ENCODE assay signal across 25 cellular contexts in the genomic region with DNA sequence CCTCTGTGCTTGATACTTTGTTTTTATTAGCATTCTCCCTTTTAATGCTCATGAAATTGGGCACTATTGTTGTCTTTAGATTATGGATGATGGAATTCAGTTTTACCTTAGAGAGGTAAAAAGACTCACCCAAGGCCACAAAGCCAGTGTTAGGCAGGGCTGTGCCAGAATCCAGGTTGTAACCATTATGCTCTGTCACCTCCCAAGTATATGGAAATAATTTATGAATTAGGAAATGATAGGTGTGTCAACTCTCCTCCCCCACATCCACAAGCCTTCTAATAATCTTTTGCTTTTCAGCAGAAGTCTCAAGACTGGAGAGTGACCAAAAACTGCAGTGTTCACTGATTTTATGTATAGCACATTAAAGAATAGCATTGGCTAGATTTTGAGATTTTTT. TPM values are rescaled to one million over a fixed set of nuclear protein-coding genes. Genes with fewer than 3 reads are reported as not detected.
DNase-seq lines count a peak whose midpoint lies in the region; ATAC-seq and TF ChIP-seq lines count a peak whose summit lies in the region.
"Had no signal": no experiment of that assay in that cellular context is flagged by ENCODE, and none has a peak within 500 bp of the region (broad histone marks: within the 10 kb centered on the region; RNA-seq: fewer than 3 reads in every experiment).

No MANE protein-coding gene starts in this region.

- DNase-seq in HFFc6 (no peak), adipocyte (ENCODE audit: low read depth) (no peak), fibroblast of lung (ENCODE audit: low read depth in 2 of 2) (no peak), smooth muscle cell (lab: John Stamatoyannopoulos, UW; ENCODE audit: unreplicated experiment) (no peak), COLO829 (ENCODE audit: low spot score) (no peak), cortex of kidney (lab: John Stamatoyannopoulos, UW) (no peak)
- DNase-seq: activated CD4-positive, alpha-beta T cell treated with anti-CD3 and anti-CD28 coated beads, Interleukin-2, amount 50 U/mL, for 48 hours; activated CD4-positive, CD25-positive, alpha-beta regulatory T cell; activated CD8-positive, alpha-beta memory T cell treated with anti-CD3 and anti-CD28 coated beads, Interleukin-2, amount 50 U/mL, for 4 hours; aorta; erythroblast; islet precursor cell; lower lobe of right lung; NCI-H1694; NCI-H69; stimulated activated CD4-positive, alpha-beta T cell treated with anti-CD3 and anti-CD28 coated beads, Interleukin-1b, Interleukin-23, amount 100 ng/mL, for 48 hours; T-helper 9 cell; uterus had no signal

- H3K4me1 Mint-ChIP-seq in HFFc6 (ENCODE audit: low read depth): peaks cover 93% of the 10 kb centered on the region

- H2AFZ ChIP-seq in fibroblast of lung (ENCODE audit: low read length) (no peak overlapping the region), smooth muscle cell (ENCODE audit: low read depth) (no peak overlapping the region)

- no peaks in the 10 kb centered on the region for H3K9me3 ChIP-seq in adipocyte (ENCODE audit: control insufficient read depth, low read length)
- no peaks in the 10 kb centered on the region for H3K9me3 ChIP-seq in fibroblast of lung (ENCODE audit: control insufficient read depth, insufficient read depth, low read depth, low read length)
- H3K9me3 ChIP-seq in smooth muscle cell (replicated peaks; ENCODE audit: low read depth): no peaks in the 10 kb centered on the region
- H3K9me3 ChIP-seq: gastroesophageal sphincter, HAP-1, lower lobe of right lung, uterus had no signal

- peak overlapping the region; percentile 62 for H3K4me3 Mint-ChIP-seq in HFFc6

- H3K27me3 Mint-ChIP-seq in HFFc6 (ENCODE audit: insufficient read depth): no peaks in the 10 kb centered on the region

- H3K27ac Mint-ChIP-seq in HFFc6: peak overlapping the region; percentile 84
- H3K27ac Mint-ChIP-seq: activated naive CD4-positive, alpha-beta T cell treated with anti-CD3 and anti-CD28 coated beads, Interleukin-2, amount 50 U/mL, for 72 hours; activated T-helper 2 cell treated with anti-CD3 and anti-CD28 coated beads, Interferon-gamma antibody, Interleukin-2, Interleukin-4, amounts not matched to agents 10 μg/mL and 5 μg/mL and 100 μg/mL, durations not matched to agents 14 hours and 24 hours and 36 hours had no signal

- no peaks in the 10 kb centered on the region for H3K9me3 Mint-ChIP-seq in HFFc6
- H3K9me3 Mint-ChIP-seq: activated naive CD4-positive, alpha-beta T cell treated with anti-CD3 and anti-CD28 coated beads, Interleukin-2, amount 50 U/mL, for 72 hours; activated T-helper 2 cell treated with anti-CD3 and anti-CD28 coated beads, Interferon-gamma antibody, Interleukin-2, Interleukin-4, amounts not matched to agents 10 μg/mL and 5 μg/mL and 100 μg/mL, durations not matched to agents 14 hours and 24 hours and 36 hours had no signal

- no peaks in the 10 kb centered on the region for H3K27me3 ChIP-seq in adipocyte (replicated peaks; ENCODE audit: control insufficient read depth, insufficient read depth, low read length)
- no peaks in the 10 kb centered on the region for H3K27me3 ChIP-seq in fibroblast of lung (ENCODE audit: control insufficient read depth, insufficient read depth, low read length)
- no peaks in the 10 kb centered on the region for H3K27me3 ChIP-seq in smooth muscle cell (ENCODE audit: low read depth)
- H3K27me3 ChIP-seq: gastroesophageal sphincter, uterus had no signal

- ATAC-seq in GM19397 (IDR thresholded peaks at IDR 0.05; ENCODE audit: unreplicated experiment): no peak
- ATAC-seq: activated naive CD4-positive, alpha-beta T cell treated with anti-CD3 and anti-CD28 coated beads, Interleukin-2, amount 50 U/mL, for 72 hours; gastroesophageal sphincter; HepG2 had no signal

- H3K27ac ChIP-seq in fibroblast of lung (ENCODE audit: insufficient read depth, low read length) (peak overlapping the region; percentile 70), smooth muscle cell (ENCODE audit: low read depth) (peak overlapping the region; percentile 96)

- peaks cover 46% of the 10 kb centered on the region for H3K4me1 ChIP-seq in adipocyte (ENCODE audit: control insufficient read depth, insufficient read depth, low read length)
- peaks cover 27% of the 10 kb centered on the region for H3K4me1 ChIP-seq in fibroblast of lung (ENCODE audit: control insufficient read depth, extremely low read depth, insufficient read depth, low read length)
- peaks cover 52% of the 10 kb centered on the region for H3K4me1 ChIP-seq in smooth muscle cell (ENCODE audit: low read depth)
- H3K4me1 ChIP-seq: uterus had no signal

- peaks cover 10% of the 10 kb centered on the region for H3K36me3 Mint-ChIP-seq in HFFc6 (ENCODE audit: low read depth)
- H3K36me3 Mint-ChIP-seq: activated naive CD4-positive, alpha-beta T cell treated with anti-CD3 and anti-CD28 coated beads, Interleukin-2, amount 50 U/mL, for 72 hours had no signal

- H3K9ac ChIP-seq in adipocyte (ENCODE audit: low read length): peak overlapping the region; percentile 28
- no peak overlapping the region for H3K9ac ChIP-seq in fibroblast of lung (ENCODE audit: insufficient read depth, low read length)
- H3K9ac ChIP-seq in smooth muscle cell (ENCODE audit: low read depth): peak overlapping the region; percentile 58

- H3K79me2 ChIP-seq in fibroblast of lung (ENCODE audit: control insufficient read depth, insufficient read depth, low read length) (peaks cover 81% of the 10 kb centered on the region), smooth muscle cell (ENCODE audit: low read depth) (peaks cover 94% of the 10 kb centered on the region)

- H3K36me3 ChIP-seq in adipocyte (ENCODE audit: control insufficient read depth, insufficient read depth, low read length, severe bottlenecking): no peaks in the 10 kb centered on the region
- H3K36me3 ChIP-seq in fibroblast of lung (ENCODE audit: control insufficient read depth, insufficient read depth, low read length): no peaks in the 10 kb centered on the region
- no peaks in the 10 kb centered on the region for H3K36me3 ChIP-seq in smooth muscle cell (ENCODE audit: low read depth)
- H3K36me3 ChIP-seq: gastroesophageal sphincter, HAP-1, lower lobe of right lung, uterus had no signal

- H3K4me2 ChIP-seq in fibroblast of lung (ENCODE audit: extremely low read depth, insufficient read depth, low read length): peak overlapping the region; percentile 78
- peak overlapping the region; percentile 77 for H3K4me2 ChIP-seq in smooth muscle cell

- TF ChIP-seq CTCF in HFFc6 (IDR thresholded peaks at IDR 0.05): no peak
- TF ChIP-seq CTCF in fibroblast of lung (conservative IDR thresholded peaks at IDR 0.05 in 1 of 2, IDR thresholded peaks at IDR 0.05 in 1 of 2; ENCODE audit: low read depth in 1 of 2, low read length in 2 of 2): no peak
- TF ChIP-seq CTCF in smooth muscle cell (IDR thresholded peaks at IDR 0.05; ENCODE audit: borderline replicate concordance, insufficient read depth, poor library complexity, severe bottlenecking): no peak

- no peak overlapping the region for H3K4me3 ChIP-seq in adipocyte (ENCODE audit: low read length)
- no peak overlapping the region for H3K4me3 ChIP-seq in fibroblast of lung (replicated peaks in 1 of 4; ENCODE audit: control extremely low read depth in 1 of 4, insufficient read depth in 1 of 4, low read depth in 3 of 4, low read length in 4 of 4)
- no peak overlapping the region for H3K4me3 ChIP-seq in smooth muscle cell
- H3K4me3 ChIP-seq: gastroesophageal sphincter, HAP-1, lower lobe of right lung, skin epidermis, uterus had no signal

- H3F3A ChIP-seq in smooth muscle cell (ENCODE audit: low read depth): peaks cover 19% of the 10 kb centered on the region

- H4K20me1 ChIP-seq in fibroblast of lung (ENCODE audit: control insufficient read depth, extremely low read depth, insufficient read depth, low read length) (no peaks in the 10 kb centered on the region), smooth muscle cell (ENCODE audit: low read depth) (peaks cover 3% of the 10 kb centered on the region)

RNA-seq across cellular contexts. Expression of a gene that starts 13.0 kb away (rescaled TPM):
- total RNA-seq in HFFc6 (2021; fragmentation: NEBNext Ultra II Directional; extraction: Animal tissue kit (Norgen Biotek cat#: 25700)): 10 to 100 TPM; 29.3 to 41.6 (median 31.9) TPM
- 44.4 and 53.7 TPM in 2 replicates for total RNA-seq in fibroblast of lung
- 21.5 and 35.2 TPM in 2 replicates for polyA plus RNA-seq in fibroblast of lung
- 16.5 and 26.9 TPM in 2 replicates for polyA plus RNA-seq in fibroblast of lung (2012)
- polyA minus RNA-seq in fibroblast of lung (ENCODE audit: low replicate concordance): 5.6 and 7.2 TPM in 2 replicates
- 82.1 and 86.1 TPM in 2 replicates for total RNA-seq in smooth muscle cell
- 44.6 and 77.5 TPM in 2 replicates for polyA plus RNA-seq in smooth muscle cell
